In the genomic region with DNA sequence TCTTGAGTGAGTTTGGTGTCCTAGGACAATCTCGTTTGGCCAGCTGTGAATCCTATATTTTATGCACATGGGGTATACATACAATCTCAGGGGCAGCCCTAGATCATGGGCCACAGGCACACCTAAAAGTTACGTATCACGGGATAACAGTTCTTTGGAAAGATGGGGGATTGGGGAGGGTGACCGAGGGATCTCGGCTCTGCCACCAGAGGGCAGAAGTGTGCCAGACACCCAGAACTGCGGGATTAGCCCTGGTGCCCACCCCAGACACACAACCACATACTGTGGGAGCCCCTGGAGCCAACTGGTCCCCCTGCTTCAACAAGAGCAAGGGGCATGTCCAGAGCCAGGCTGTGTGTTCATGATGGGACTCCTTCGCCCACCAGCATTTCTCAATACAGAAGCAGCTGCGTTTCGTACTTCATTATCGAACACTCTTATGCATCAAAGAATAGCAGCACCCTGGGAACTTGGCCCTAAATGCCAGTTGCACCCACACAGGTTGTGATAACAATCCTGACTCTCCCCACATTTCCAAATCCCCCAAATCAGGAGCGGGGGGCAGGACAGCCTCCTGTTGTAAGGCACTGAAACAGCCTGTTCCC, we compare ENCODE assay signal across 8 cellular contexts. TPM values are rescaled to one million over a fixed set of nuclear protein-coding genes. Genes with fewer than 3 reads are reported as not detected.
A peak's percentile ranks its signal among the peaks of the same experiment; 100 is the strongest.
DNase-seq lines count a peak whose midpoint lies in the region; ATAC-seq lines count a peak whose summit lies in the region.

No MANE protein-coding gene starts in this region.

- no peak for ATAC-seq in GM21737 (IDR thresholded peaks at IDR 0.05; ENCODE audit: unreplicated experiment)

- DNase-seq in ELF-1 (ENCODE audit: low read depth, low spot score) (peak; percentile 67), M059J (ENCODE audit: low read depth) (peak; percentile 32), fibroblast of the conjunctiva (ENCODE audit: low read depth) (peak; percentile 12), C1 segment of cervical spinal cord (lab: John Stamatoyannopoulos, UW) (no peak), NCI-H1930 (lab: John Stamatoyannopoulos, UW) (no peak)
- DNase-seq in activated CD4-positive, alpha-beta T cell treated with anti-CD3 and anti-CD28 coated beads, Interleukin-2, amount 50 U/mL, for 48 hours, result peak; percentile 53 to 54
- DNase-seq in stimulated activated CD4-positive, alpha-beta T cell treated with anti-CD3 and anti-CD28 coated beads, Interleukin-12 subunit alpha, Interleukin-12 subunit beta, amount 100 ng/mL, for 4 hours, result peak; percentile 35

RNA-seq across cellular contexts. Expression of a gene that starts 37.4 kb away (rescaled TPM):
- total RNA-seq in M059J (2014; rRNA removed; shearing (Covaris generic)), result 25.0 and 39.8 TPM in 2 replicates

RNA-seq across cellular contexts. Expression of a gene that starts 52.8 kb away (rescaled TPM):
- not detected in 2 replicates for total RNA-seq in M059J (2014; rRNA removed; shearing (Covaris generic))

Comparison
In these comparisons a context has a peak if more than half of its experiments do, and no peak if none do; other contexts are left out.
1. DNase-seq: peak in ELF-1 (single experiment), M059J (single experiment), activated CD4-positive, alpha-beta T cell treated with anti-CD3 and anti-CD28 coated beads, Interleukin-2, amount 50 U/mL, for 48 hours (2 of 2), fibroblast of the conjunctiva (single experiment) and stimulated activated CD4-positive, alpha-beta T cell treated with anti-CD3 and anti-CD28 coated beads, Interleukin-12 subunit alpha, Interleukin-12 subunit beta, amount 100 ng/mL, for 4 hours (single experiment); none in C1 segment of cervical spinal cord (0 of 14) and NCI-H1930 (0 of 2).